Comparison of ENCODE assay signal across 9 cellular contexts in genomic region chr22:32202539-32203180, GRCh38. TPM values are rescaled to one million over a fixed set of nuclear protein-coding genes. Genes with fewer than 3 reads are reported as not detected.
DNase-seq lines count a peak whose midpoint lies in the region; ATAC-seq, FAIRE-seq and TF ChIP-seq lines count a peak whose summit lies in the region.
"Had no signal": no experiment of that assay in that cellular context is flagged by ENCODE, and none has a peak within 500 bp of the region (broad histone marks: within the 10 kb centered on the region; RNA-seq: fewer than 3 reads in every experiment).

No MANE protein-coding gene starts in this region.

- CTCF ChIA-PET in PC-3 (lab: Charles Lee), result interaction anchor here (0.6 to 1.2 kb wide), 2 partner anchors 99 to 194 kb away, joined by 3 to 4 read pairs; no protein-coding TSS in a partner anchor

- H3K9me2 ChIP-seq in PC-3 (replicated peaks; ENCODE audit: low read length), result no peaks in the 10 kb centered on the region

- H3K9me3 ChIP-seq in PC-3 (ENCODE audit: low read length), result no peaks in the 10 kb centered on the region
- H3K9me3 ChIP-seq in suprapubic skin, result no peaks in the 10 kb centered on the region

- TF ChIP-seq EP300 in suprapubic skin (IDR thresholded peaks at IDR 0.05), result no peak

- no peak overlapping the region for H3K4me2 ChIP-seq in PC-3 (ENCODE audit: low read length)

- BruUV-seq in PC-3 (replicated peaks; lab: Mats Ljungman, UMichigan), result no TSS peak

- peak; percentile 61 for DNase-seq in DMS114 treated with DMSO at 0.1 percent for 48 hours (lab: John Stamatoyannopoulos, UW; ENCODE audit: unreplicated experiment)
- peak; percentile 39 for DNase-seq in HTR-8/SVneo (ENCODE audit: insufficient read length, low spot score)
- DNase-seq in PC-3, result peak; percentile 58
- DNase-seq in brain microvascular endothelial cell, result peak; percentile 14
- DNase-seq in iris pigment epithelial cell (ENCODE audit: low read depth), result peak; percentile 34
- DNase-seq in suprapubic skin (ENCODE audit: low spot score in 2 of 2), result no peak

- TF ChIP-seq POLR2A in suprapubic skin (IDR thresholded peaks at IDR 0.05), result no peak

- in situ Hi-C loops in brain microvascular endothelial cell (cut with HindIII; ENCODE audit: low pct_ligation_motif_present, low sequenced_read_pairs), result no loop called here

- TF ChIP-seq CTCF in PC-3 (conservative IDR thresholded peaks at IDR 0.05; ENCODE audit: low read depth, low read length) (peak; percentile 58), brain microvascular endothelial cell (IDR thresholded peaks at IDR 0.05; ENCODE audit: low read depth, low read length, missing control alignments) (peak; percentile 74), suprapubic skin (IDR thresholded peaks at IDR 0.05) (peak; percentile 12 to 41)

- no peaks in the 10 kb centered on the region for H3K27me3 ChIP-seq in PC-3 (ENCODE audit: low read length)
- peaks cover 15% of the 10 kb centered on the region for H3K27me3 ChIP-seq in brain microvascular endothelial cell (replicated peaks)
- H3K27me3 ChIP-seq in suprapubic skin, result peaks cover 55% of the 10 kb centered on the region

- H4K20me1 ChIP-seq in PC-3 (ENCODE audit: low read length), result no peaks in the 10 kb centered on the region

- peak; percentile 91 for ATAC-seq in PC-3
- ATAC-seq in HG02884 (IDR thresholded peaks at IDR 0.05; ENCODE audit: unreplicated experiment), result no peak
- ATAC-seq in GM18907 (IDR thresholded peaks at IDR 0.05; ENCODE audit: unreplicated experiment), result no peak

- H2AFZ ChIP-seq in PC-3 (ENCODE audit: low read length), result no peak overlapping the region

- H3K4me1 ChIP-seq in PC-3 (ENCODE audit: insufficient read depth, low read length), result no peaks in the 10 kb centered on the region
- peaks cover 21% of the 10 kb centered on the region for H3K4me1 ChIP-seq in suprapubic skin

- H3K79me2 ChIP-seq in PC-3 (ENCODE audit: low read length), result no peaks in the 10 kb centered on the region

- FAIRE-seq in HTR-8/SVneo (lab: Jason Lieb, UNC), result no peak

- no peak overlapping the region for H3K27ac ChIP-seq in PC-3 (ENCODE audit: low read length)
- H3K27ac ChIP-seq in brain microvascular endothelial cell, result no peak overlapping the region
- no peak overlapping the region for H3K27ac ChIP-seq in suprapubic skin

- H3K4me3 ChIP-seq in PC-3 (ENCODE audit: low read length) (no peak overlapping the region), brain microvascular endothelial cell (ENCODE audit: low read depth, low read length) (no peak overlapping the region), suprapubic skin (peak overlapping the region; percentile 29)

- no peaks in the 10 kb centered on the region for H3F3A ChIP-seq in PC-3 (ENCODE audit: low read length, unreplicated experiment)

- WGBS in suprapubic skin, result 6% methylated on average over 9 of the region's 29 CpGs

- no peak overlapping the region for H3K9ac ChIP-seq in PC-3 (ENCODE audit: low read length)

- intact Hi-C loops in PC-3 (cut with micrococcal nuclease), result loop anchor here (10.0 kb wide), 1 partner anchor 272 kb away; the partner anchor contains the start of gene FBXO7

- POLR2A ChIA-PET in PC-3 (lab: Charles Lee; ENCODE audit: unreplicated experiment), result no interaction called here

- no peaks in the 10 kb centered on the region for H3K36me3 ChIP-seq in PC-3 (ENCODE audit: low read depth, low read length)
- H3K36me3 ChIP-seq in brain microvascular endothelial cell (replicated peaks), result no peaks in the 10 kb centered on the region
- H3K36me3 ChIP-seq in suprapubic skin, result no peaks in the 10 kb centered on the region

RNA-seq across cellular contexts. Expression of gene RFPL2, which starts 2.2 kb away (rescaled TPM):
- total RNA-seq in PC-3 (2014; rRNA removed) (not detected in 2 replicates), suprapubic skin (not detected)

RNA-seq across cellular contexts. Expression of gene C22orf42, which starts 43.6 kb away (rescaled TPM):
- total RNA-seq in PC-3 (2014; rRNA removed) (not detected in 2 replicates), suprapubic skin (not detected)
- total RNA-seq: activated CD8-positive, alpha-beta memory T cell treated with anti-CD3 and anti-CD28 coated beads for 36 hours had no signal

RNA-seq across cellular contexts. Expression of gene SLC5A4, which starts 52.5 kb away (rescaled TPM):
- total RNA-seq in PC-3 (2014; rRNA removed) (not detected in 2 replicates), suprapubic skin (under 1 TPM in 1 of 4 donors, not detected in 3; 0.38 TPM)
- total RNA-seq: activated CD8-positive, alpha-beta memory T cell treated with anti-CD3 and anti-CD28 coated beads for 36 hours had no signal

Comparison
In these comparisons a context has a peak if more than half of its experiments do, and no peak if none do; other contexts are left out.
1. DNase-seq: peak in DMS114 treated with DMSO at 0.1 percent for 48 hours (single experiment), HTR-8/SVneo (single experiment), PC-3 (single experiment), brain microvascular endothelial cell (single experiment) and iris pigment epithelial cell (single experiment); none in suprapubic skin (0 of 2).
2. Peak in every context shown above with its lines, with median percentiles within 50 percentile points of each other: CTCF ChIP-seq.